Comparison of ENCODE assay signal across 21 cellular contexts in the genomic region with DNA sequence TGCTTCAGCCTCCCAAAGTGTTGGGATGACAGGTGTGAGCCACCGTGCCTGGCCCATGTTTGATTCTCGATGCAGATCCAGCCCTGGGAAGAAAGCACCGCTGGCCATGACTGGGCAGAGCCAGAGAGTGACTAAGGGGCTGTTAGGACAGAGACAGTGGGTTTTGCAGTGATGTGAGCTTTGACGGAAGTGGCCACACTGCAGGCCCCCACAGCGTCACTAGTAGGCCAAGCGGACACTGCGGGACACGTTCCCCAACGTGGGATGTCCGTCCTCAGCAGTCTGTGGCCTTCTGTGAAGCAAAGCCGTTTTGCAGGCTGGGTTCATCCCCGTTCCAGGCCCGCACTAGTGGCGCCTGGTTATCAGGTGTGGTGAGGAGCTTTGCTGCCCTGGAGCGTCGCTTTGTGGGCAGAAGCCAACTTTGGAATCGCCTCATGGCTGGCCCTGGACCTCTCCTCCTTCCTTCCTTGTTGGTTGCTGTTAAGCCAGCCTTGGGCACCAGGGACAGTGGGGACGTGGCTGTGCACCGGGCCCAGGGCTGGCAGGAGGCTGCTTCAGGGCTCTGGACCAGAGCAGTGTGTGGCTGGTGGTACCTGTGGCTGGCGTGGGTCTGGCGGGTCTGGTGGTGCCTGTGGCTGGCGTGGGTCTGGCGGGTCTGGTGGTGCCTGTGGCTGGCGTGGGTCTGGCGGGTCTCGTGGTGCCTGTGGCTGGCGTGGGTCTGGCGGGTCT. TPM values are rescaled to one million over a fixed set of nuclear protein-coding genes. Genes with fewer than 3 reads are reported as not detected.
DNase-seq lines count a peak whose midpoint lies in the region; ATAC-seq, FAIRE-seq and TF ChIP-seq lines count a peak whose summit lies in the region.
"Had no signal": no experiment of that assay in that cellular context is flagged by ENCODE, and none has a peak within 500 bp of the region (broad histone marks: within the 10 kb centered on the region; RNA-seq: fewer than 3 reads in every experiment).

No MANE protein-coding gene starts in this region.

- peaks cover 17 to 66% of the 10 kb centered on the region in 2 experiments for H3K4me1 ChIP-seq in K562 (replicated peaks in 1 of 2; ENCODE audit: control insufficient read depth in 2 of 2, insufficient read depth in 2 of 2, low read length in 2 of 2)
- H3K4me1 ChIP-seq in hepatocyte (ENCODE audit: insufficient read depth), result peaks cover 36% of the 10 kb centered on the region
- peaks cover 43 to 52% of the 10 kb centered on the region in 2 donors for H3K4me1 ChIP-seq in neuronal stem cell (ENCODE audit: control insufficient read depth in 2 of 2, insufficient read depth in 1 of 2, low read depth in 1 of 2, low read length in 2 of 2)

- BruUV-seq in K562 (replicated peaks; lab: Mats Ljungman, UMichigan), result no TSS peak

- H3K4ac ChIP-seq in neuronal stem cell (ENCODE audit: low read length), result peak overlapping the region; percentile 57

- H3K4me2 ChIP-seq in K562 (ENCODE audit: insufficient read depth, low read length) (no peak overlapping the region), hepatocyte (no peak overlapping the region), neuronal stem cell (ENCODE audit: insufficient read depth, low read length, poor library complexity, severe bottlenecking) (no peak overlapping the region)
- H3K4me2 ChIP-seq: KMS-11, PC-9 had no signal

- H3K36me3 ChIP-seq in K562 (ENCODE audit: control insufficient read depth, insufficient read depth, low read length) (no peaks in the 10 kb centered on the region), hepatocyte (replicated peaks; ENCODE audit: insufficient read depth, low read depth) (no peaks in the 10 kb centered on the region), neuronal stem cell (replicated peaks in 1 of 2; ENCODE audit: control insufficient read depth in 2 of 2, insufficient read depth in 2 of 2, low read length in 2 of 2) (peaks cover 2% of the 10 kb centered on the region in 2 donors)
- H3K36me3 ChIP-seq: BLaER1, colonic mucosa had no signal

- H2AFZ ChIP-seq in K562 (ENCODE audit: low read depth, low read length), result no peak overlapping the region
- no peak overlapping the region for H2AFZ ChIP-seq in hepatocyte
- H2AFZ ChIP-seq in neuronal stem cell (ENCODE audit: low read length), result no peak overlapping the region
- H2AFZ ChIP-seq: PC-9 had no signal

- H3K36me3 Mint-ChIP-seq in activated CD8-positive, alpha-beta T cell treated with anti-CD3 and anti-CD28 coated beads for 36 hours (ENCODE audit: low read depth), result peaks cover 3% of the 10 kb centered on the region
- peaks cover 2% of the 10 kb centered on the region for H3K36me3 Mint-ChIP-seq in activated CD8-positive, alpha-beta T cell treated with anti-CD3 and anti-CD28 coated beads, Interleukin-2, amount 10 ng/mL, durations not matched to agents 7 days and 5 days (ENCODE audit: low read depth)

- TF ChIP-seq CTCF in activated CD8-positive, alpha-beta T cell treated with anti-CD3 and anti-CD28 coated beads for 36 hours (IDR thresholded peaks at IDR 0.05), result no peak
- TF ChIP-seq CTCF in K562 (IDR thresholded peaks at IDR 0.05 in 2 of 3, conservative IDR thresholded peaks at IDR 0.05 in 1 of 3; ENCODE audit: insufficient read depth in 2 of 3, low read depth in 1 of 3, low read length in 3 of 3) (no peak), hepatocyte (IDR thresholded peaks at IDR 0.05; ENCODE audit: poor library complexity) (no peak)

- no peak for TF ChIP-seq RAD21 in K562 (CRISPR knock-in tag; conservative IDR thresholded peaks at IDR 0.05 in 1 of 2, IDR thresholded peaks at IDR 0.05 in 1 of 2)

- H3K27me3 Mint-ChIP-seq in activated CD8-positive, alpha-beta T cell treated with anti-CD3 and anti-CD28 coated beads for 36 hours, result no peaks in the 10 kb centered on the region
- H3K27me3 Mint-ChIP-seq in activated CD8-positive, alpha-beta T cell treated with anti-CD3 and anti-CD28 coated beads, Interleukin-2, amount 10 ng/mL, durations not matched to agents 7 days and 5 days (ENCODE audit: low read depth), result no peaks in the 10 kb centered on the region

- no peak for ATAC-seq in activated CD8-positive, alpha-beta T cell treated with anti-CD3 and anti-CD28 coated beads for 36 hours
- no peak for ATAC-seq in activated CD8-positive, alpha-beta T cell treated with anti-CD3 and anti-CD28 coated beads, Interleukin-2, amount 10 ng/mL, durations not matched to agents 7 days and 5 days
- ATAC-seq in K562, result no peak

- no peaks in the 10 kb centered on the region for H3K9me3 ChIP-seq in K562 (replicated peaks; ENCODE audit: control insufficient read depth, insufficient read depth, low read depth, low read length)
- H3K9me3 ChIP-seq in hepatocyte (ENCODE audit: low read depth), result no peaks in the 10 kb centered on the region
- H3K9me3 ChIP-seq in neuronal stem cell (replicated peaks in 1 of 2; ENCODE audit: control insufficient read depth in 2 of 2, insufficient read depth in 1 of 2, low read depth in 1 of 2, low read length in 2 of 2), result no peaks in the 10 kb centered on the region
- H3K9me3 ChIP-seq: BLaER1, colonic mucosa had no signal

- H3K27me3 ChIP-seq in K562 (ENCODE audit: control insufficient read depth in 2 of 2, insufficient read depth in 2 of 2, low read length in 2 of 2) (no peaks in the 10 kb centered on the region), hepatocyte (no peaks in the 10 kb centered on the region), neuronal stem cell (ENCODE audit: control insufficient read depth in 3 of 3, insufficient read depth in 3 of 3, low read depth in 1 of 3, low read length in 3 of 3) (no peaks in the 10 kb centered on the region)
- H3K27me3 ChIP-seq: BLaER1, colonic mucosa had no signal

- 95% methylated on average over 22 of the region's 28 CpGs for WGBS in K562 (ENCODE audit: insufficient coverage, low coverage, missing lambda C conversion rate)
- WGBS in hepatocyte (ENCODE audit: low lambda C conversion rate, missing lambda C conversion rate), result 94% methylated on average over 25 of the region's 28 CpGs
- WGBS in neuronal stem cell (ENCODE audit: extremely low coverage in 2 of 2, insufficient read length in 2 of 2, insufficient replicate concordance in 1 of 2), 2 donors, result no CpG with 5 or more reads among the region's 28 CpGs

- no peak for FAIRE-seq in K562 (lab: Jason Lieb, UNC)
- FAIRE-seq: H54 had no signal

- no peak overlapping the region for H2BK15ac ChIP-seq in neuronal stem cell (ENCODE audit: low read length)

- H4K20me1 ChIP-seq in K562 (replicated peaks; ENCODE audit: control insufficient read depth, insufficient read depth, low read length), result peaks cover 50% of the 10 kb centered on the region
- H4K20me1 ChIP-seq in hepatocyte (ENCODE audit: insufficient read depth, poor library complexity, severe bottlenecking), result peaks cover 98% of the 10 kb centered on the region

- in situ Hi-C loops in K562 (cut with MboI), result no loop called here

- no peak overlapping the region for H4K8ac ChIP-seq in neuronal stem cell (ENCODE audit: low read depth, low read length)

- H3K27ac Mint-ChIP-seq in activated CD8-positive, alpha-beta T cell treated with anti-CD3 and anti-CD28 coated beads for 36 hours, result peak overlapping the region; percentile 63
- no peak overlapping the region for H3K27ac Mint-ChIP-seq in activated CD8-positive, alpha-beta T cell treated with anti-CD3 and anti-CD28 coated beads, Interleukin-2, amount 10 ng/mL, durations not matched to agents 7 days and 5 days
- H3K27ac Mint-ChIP-seq: activated T-helper 1 cell treated with anti-CD3 and anti-CD28 coated beads, Interleukin-12 subunit alpha, Interleukin-12 subunit beta, Interleukin-2, Interleukin-4 antibody, amounts not matched to agents 30 ng/mL and 10 ng/mL and 1 ng/mL, durations not matched to agents 14 hours and 24 hours and 36 hours had no signal

- peak overlapping the region; percentile 47 for H3K14ac ChIP-seq in neuronal stem cell (ENCODE audit: low read length)

- H3K79me1 ChIP-seq in neuronal stem cell (ENCODE audit: low read depth, low read length), result peaks cover 44% of the 10 kb centered on the region

- no peak for TF ChIP-seq POLR2A in K562 (conservative IDR thresholded peaks at IDR 0.05)

- intact Hi-C loops in activated CD8-positive, alpha-beta T cell treated with anti-CD3 and anti-CD28 coated beads for 36 hours (cut with micrococcal nuclease), result no loop called here
- intact Hi-C loops in K562 (cut with micrococcal nuclease), result no loop called here

- TF ChIP-seq EP300 in K562 (IDR thresholded peaks at IDR 0.05; ENCODE audit: low read length), result no peak

- peaks cover 97% of the 10 kb centered on the region for H3K79me2 ChIP-seq in K562 (ENCODE audit: control insufficient read depth, insufficient read depth, low read length)
- H3K79me2 ChIP-seq in hepatocyte, result peaks cover 98% of the 10 kb centered on the region

- H2BK5ac ChIP-seq in neuronal stem cell (ENCODE audit: low read length), result peak overlapping the region; percentile 78

- no peak overlapping the region for H2BK12ac ChIP-seq in neuronal stem cell (ENCODE audit: low read length)

- H2BK120ac ChIP-seq in neuronal stem cell (ENCODE audit: low read depth, low read length), result no peak overlapping the region

- POLR2A ChIA-PET in activated CD8-positive, alpha-beta T cell treated with anti-CD3 and anti-CD28 coated beads for 36 hours (lab: Charles Lee), result interaction anchor here (1.0 kb wide), 1 partner anchor 10 kb away, joined by 3 read pairs; no protein-coding TSS in a partner anchor
- POLR2A ChIA-PET in activated CD8-positive, alpha-beta T cell treated with anti-CD3 and anti-CD28 coated beads, Interleukin-2, amount 10 ng/mL, durations not matched to agents 7 days and 5 days (lab: Charles Lee), result no interaction called here
- POLR2A ChIA-PET in K562 (lab: Yijun Ruan, JAX), result no interaction called here

- DNase-seq in activated CD8-positive, alpha-beta T cell treated with anti-CD3 and anti-CD28 coated beads for 36 hours, result no peak
- no peak for DNase-seq in activated CD8-positive, alpha-beta T cell treated with anti-CD3 and anti-CD28 coated beads, Interleukin-2, amount 10 ng/mL, durations not matched to agents 7 days and 5 days
- DNase-seq in K562 (ENCODE audit: extremely low read depth in 1 of 4, low spot score in 3 of 4), result no peak
- no peak for DNase-seq in hepatocyte (ENCODE audit: low spot score)
- no peak for DNase-seq in neuronal stem cell (ENCODE audit: low spot score)
- no peak for DNase-seq in NCI-H226
- DNase-seq in KG1 (lab: John Stamatoyannopoulos, UW), result no peak
- no peak for DNase-seq in SHP77 treated with DMSO at 0.1 percent for 48 hours (lab: John Stamatoyannopoulos, UW)
- DNase-seq: activated CD4-positive, alpha-beta T cell treated with anti-CD3 and anti-CD28 coated beads, Interleukin-2, amount 50 U/mL, for 48 hours; amygdala; colonic mucosa; mesendoderm; NCI-H1048; NCI-H2081; NCI-H524 treated with DMSO at 0.1 percent for 48 hours; nucleus accumbens; PC-9 had no signal

- H3K4me1 Mint-ChIP-seq in activated CD8-positive, alpha-beta T cell treated with anti-CD3 and anti-CD28 coated beads for 36 hours (ENCODE audit: low read depth), result peaks cover 57% of the 10 kb centered on the region
- H3K4me1 Mint-ChIP-seq in activated CD8-positive, alpha-beta T cell treated with anti-CD3 and anti-CD28 coated beads, Interleukin-2, amount 10 ng/mL, durations not matched to agents 7 days and 5 days (ENCODE audit: low read depth), result peaks cover 24% of the 10 kb centered on the region

- H3K9ac ChIP-seq in K562 (ENCODE audit: insufficient read depth in 1 of 2, low read depth in 2 of 2, low read length in 2 of 2), result no peak overlapping the region
- no peak overlapping the region for H3K9ac ChIP-seq in neuronal stem cell (ENCODE audit: low read depth, low read length, poor library complexity)
- H3K9ac ChIP-seq: BLaER1, KMS-11 had no signal

- H3K4me3 Mint-ChIP-seq in activated CD8-positive, alpha-beta T cell treated with anti-CD3 and anti-CD28 coated beads for 36 hours, result no peak overlapping the region
- no peak overlapping the region for H3K4me3 Mint-ChIP-seq in activated CD8-positive, alpha-beta T cell treated with anti-CD3 and anti-CD28 coated beads, Interleukin-2, amount 10 ng/mL, durations not matched to agents 7 days and 5 days
- H3K4me3 Mint-ChIP-seq: activated T-helper 1 cell treated with anti-CD3 and anti-CD28 coated beads, Interleukin-12 subunit alpha, Interleukin-12 subunit beta, Interleukin-2, Interleukin-4 antibody, amounts not matched to agents 30 ng/mL and 10 ng/mL and 1 ng/mL, durations not matched to agents 14 hours and 24 hours and 36 hours had no signal

- H4K91ac ChIP-seq in neuronal stem cell (ENCODE audit: low read depth, low read length, poor library complexity), result no peak overlapping the region

- CTCF ChIA-PET in activated CD8-positive, alpha-beta T cell treated with anti-CD3 and anti-CD28 coated beads for 36 hours (lab: Charles Lee), result interaction anchor here (1.5 kb wide), 1 partner anchor 10 kb away, joined by 4 read pairs; no protein-coding TSS in a partner anchor
- CTCF ChIA-PET in activated CD8-positive, alpha-beta T cell treated with anti-CD3 and anti-CD28 coated beads, Interleukin-2, amount 10 ng/mL, durations not matched to agents 7 days and 5 days (lab: Charles Lee), result no interaction called here
- CTCF ChIA-PET in K562 (lab: Yijun Ruan, JAX; ENCODE audit: low intra/inter-chr PET ratio), result no interaction called here

- no peaks in the 10 kb centered on the region for H3K9me3 Mint-ChIP-seq in activated CD8-positive, alpha-beta T cell treated with anti-CD3 and anti-CD28 coated beads for 36 hours
- no peaks in the 10 kb centered on the region for H3K9me3 Mint-ChIP-seq in activated CD8-positive, alpha-beta T cell treated with anti-CD3 and anti-CD28 coated beads, Interleukin-2, amount 10 ng/mL, durations not matched to agents 7 days and 5 days (ENCODE audit: insufficient read depth)
- H3K9me3 Mint-ChIP-seq: activated T-helper 1 cell treated with anti-CD3 and anti-CD28 coated beads, Interleukin-12 subunit alpha, Interleukin-12 subunit beta, Interleukin-2, Interleukin-4 antibody, amounts not matched to agents 30 ng/mL and 10 ng/mL and 1 ng/mL, durations not matched to agents 14 hours and 24 hours and 36 hours had no signal

- no peaks in the 10 kb centered on the region for H3K9me2 ChIP-seq in hepatocyte (replicated peaks; ENCODE audit: insufficient read depth)

- H3K4me3 ChIP-seq in K562, result no peak overlapping the region
- H3K4me3 ChIP-seq in hepatocyte, result no peak overlapping the region
- H3K4me3 ChIP-seq in neuronal stem cell (ENCODE audit: low read length in 2 of 2), result no peak overlapping the region
- H3K4me3 ChIP-seq: BLaER1, colonic mucosa, PC-9 had no signal

- peaks cover 23% of the 10 kb centered on the region for H3K9me1 ChIP-seq in K562 (ENCODE audit: control insufficient read depth, insufficient read depth, low read length)

- H3K18ac ChIP-seq in neuronal stem cell (ENCODE audit: low read length), result peak overlapping the region; percentile 92

- H3K27ac ChIP-seq in K562 (ENCODE audit: extremely low read depth, low read depth, low read length), result no peak overlapping the region
- peak overlapping the region; percentile 20 for H3K27ac ChIP-seq in hepatocyte
- H3K27ac ChIP-seq in neuronal stem cell (replicated peaks; ENCODE audit: low read length), result no peak overlapping the region
- H3K27ac ChIP-seq: BLaER1, colonic mucosa, KMS-11, PC-9 had no signal

- H2AK5ac ChIP-seq in neuronal stem cell (ENCODE audit: low read depth, low read length), result peak overlapping the region; percentile 2

- no peak overlapping the region for H3K23ac ChIP-seq in neuronal stem cell (ENCODE audit: low read depth, low read length, poor library complexity)

RNA-seq across cellular contexts. Expression of gene SKI, which starts 41.2 kb away (rescaled TPM):
- 10 to 100 TPM; 27.5 to 28.3 TPM for total RNA-seq in activated CD8-positive, alpha-beta T cell treated with anti-CD3 and anti-CD28 coated beads for 36 hours
- total RNA-seq in activated CD8-positive, alpha-beta T cell treated with anti-CD3 and anti-CD28 coated beads, Interleukin-2, amount 10 ng/mL, durations not matched to agents 7 days and 5 days, result 10 to 100 TPM; 41.2 to 41.4 TPM
- total RNA-seq in K562 (2011; cell fraction: chromatin; rRNA removed; ENCODE audit: low replicate concordance), result 25.0 and 40.0 TPM in 2 replicates
- 28.2 and 34.2 TPM in 2 replicates for total RNA-seq in K562 (2011; cell fraction: nucleolus; rRNA removed)
- 21.0 and 24.4 TPM in 2 replicates for total RNA-seq in K562 (2011; cell fraction: nucleoplasm; rRNA removed)
- total RNA-seq in K562 (2014; rRNA removed), result 10.8 and 16.6 TPM in 2 replicates
- 2.8 and 3.2 TPM in 2 replicates for total RNA-seq in K562 (2014; rRNA removed; fragmentation: Illumina TruSeq; extraction: Trizol)
- 4.6 and 5.6 TPM in 2 replicates for total RNA-seq in K562 (2015; rRNA removed; fragmentation: Illumina TruSeq; extraction: Trizol)
- 55.4 and 60.5 TPM in 2 replicates for total RNA-seq in K562 (2021)
- polyA plus RNA-seq in K562 (2011; rRNA removed), result 3.1 and 4.6 TPM in 2 replicates
- polyA plus RNA-seq in K562 (2011; cell fraction: cytosol; rRNA removed), result 3.6 and 6.1 TPM in 2 replicates
- polyA plus RNA-seq in K562 (2011; cell fraction: nucleus; rRNA removed), result 8.6 and 16.4 TPM in 2 replicates
- polyA plus RNA-seq in K562 (2012), result 13.2 and 13.6 TPM in 2 replicates
- 15.8 and 21.4 TPM in 2 replicates for polyA plus RNA-seq in K562 (2014; fragmentation: Illumina TruSeq; extraction: Trizol)
- polyA plus RNA-seq in K562 (2014; fragmentation: Nextera tagmentation; extraction: Ambion mirVana), result under 1 TPM; 0.10 to 0.39 TPM
- polyA plus RNA-seq in K562 (2014; rRNA removed), result 16.4 and 17.0 TPM in 2 replicates
- 2.7 and 4.6 TPM in 2 replicates for polyA minus RNA-seq in K562 (2011; rRNA and poly(A)+ RNA removed)
- polyA minus RNA-seq in K562 (2011; cell fraction: cytosol; rRNA and poly(A)+ RNA removed), result 20.6 and 21.9 TPM in 2 replicates
- polyA minus RNA-seq in K562 (2011; cell fraction: nucleus; rRNA and poly(A)+ RNA removed), result 8.6 and 10.9 TPM in 2 replicates
- 17.1 and 21.9 TPM in 2 replicates for total RNA-seq in hepatocyte
- 5.1 and 6.9 TPM in 2 replicates for polyA plus RNA-seq in hepatocyte
- 37.5 TPM for polyA plus RNA-seq in neuronal stem cell (2013, experiment 1 of 2)
- polyA plus RNA-seq in neuronal stem cell (2013, experiment 2 of 2), result 41.3 TPM
